ENCODE assay signal across 12 cellular contexts in the genomic region with DNA sequence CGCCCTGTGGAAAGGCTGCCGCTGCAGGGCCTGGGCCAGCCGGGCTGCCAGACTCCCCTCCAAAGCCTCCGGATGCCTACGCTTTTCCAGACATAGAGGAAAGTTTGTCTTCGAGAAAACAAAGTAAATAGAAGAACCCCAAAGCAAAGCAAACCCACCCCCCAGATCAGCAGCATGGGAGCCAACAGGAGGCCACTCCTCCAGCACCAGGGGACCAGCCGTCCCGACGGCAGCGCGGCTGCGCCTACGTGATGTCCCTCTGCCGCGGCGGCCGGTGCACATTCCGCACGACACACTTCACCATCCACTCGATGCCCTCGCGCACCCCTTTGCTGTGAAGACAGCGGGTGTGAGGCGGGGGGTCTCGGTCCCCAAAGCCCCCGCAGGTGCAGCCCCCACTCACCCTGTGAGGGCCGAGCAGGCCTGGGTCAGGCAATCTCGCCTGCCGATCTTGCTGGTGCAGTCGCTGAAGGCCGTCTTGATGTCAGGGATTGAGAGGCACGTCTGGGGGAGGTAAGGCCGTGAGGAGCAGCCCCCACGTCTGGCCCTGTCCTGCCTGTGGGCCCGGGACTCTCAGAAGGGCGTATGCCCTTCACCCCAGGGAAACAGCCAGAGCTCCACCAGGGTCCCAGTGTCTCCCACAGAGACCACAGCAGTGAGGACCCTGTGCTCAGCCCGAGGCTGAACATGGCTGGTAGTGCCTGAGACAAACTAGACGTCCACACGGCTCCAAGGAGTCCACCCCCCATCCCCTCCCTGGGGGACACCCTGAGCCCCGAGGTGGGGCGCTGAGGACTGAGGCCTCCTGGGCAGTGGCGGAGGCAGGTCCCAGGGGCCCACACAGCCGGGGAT. TPM values are rescaled to one million over a fixed set of nuclear protein-coding genes. Genes with fewer than 3 reads are reported as not detected.
DNase-seq lines count a peak whose midpoint lies in the region; ATAC-seq, FAIRE-seq and TF ChIP-seq lines count a peak whose summit lies in the region.
"Had no signal": no experiment of that assay in that cellular context is flagged by ENCODE, and none has a peak within 500 bp of the region (broad histone marks: within the 10 kb centered on the region; RNA-seq: fewer than 3 reads in every experiment).

No MANE protein-coding gene starts in this region.

- peaks cover 0 to 22% of the 10 kb centered on the region in 2 donors for H3K36me3 ChIP-seq in adrenal gland (replicated peaks in 1 of 2)
- H3K36me3 ChIP-seq in mesodermal cell (ENCODE audit: control insufficient read depth, insufficient read depth, low read length) = peaks cover 26% of the 10 kb centered on the region
- H3K36me3 ChIP-seq in effector memory CD4-positive, alpha-beta T cell (ENCODE audit: control insufficient read depth, insufficient read depth, low read length) = peaks cover 23% of the 10 kb centered on the region

- CTCF ChIA-PET in AG04450 (lab: Charles Lee) = no interaction called here

- H3K27ac ChIP-seq in AG04450 (ENCODE audit: low read depth, low read length) (peak overlapping the region; percentile 96), adrenal gland (peak overlapping the region in 2 of 5 donors; percentile 82 to 92), mesodermal cell (ENCODE audit: low read depth, low read length, severe bottlenecking) (peak overlapping the region; percentile 62)
- H3K27ac ChIP-seq in effector memory CD4-positive, alpha-beta T cell (ENCODE audit: insufficient read depth, low read length, poor library complexity, severe bottlenecking) = no peak overlapping the region

- intact Hi-C loops in adrenal gland (cut with DNase I) = loop anchor here in 1 of 2 donors (10.0 kb wide), 1 partner anchor 154 kb away; no protein-coding TSS in a partner anchor

- H3K4me1 ChIP-seq in adrenal gland (replicated peaks in 1 of 2) (peaks cover 27 to 38% of the 10 kb centered on the region in 2 donors), mesodermal cell (ENCODE audit: control insufficient read depth, insufficient read depth, low read length, poor library complexity, severe bottlenecking) (peaks cover 28% of the 10 kb centered on the region)
- peaks cover 36% of the 10 kb centered on the region for H3K4me1 ChIP-seq in effector memory CD4-positive, alpha-beta T cell (ENCODE audit: control insufficient read depth, insufficient read depth, low read length, poor library complexity, severe bottlenecking)

- TF ChIP-seq CTCF in AG04450 (IDR thresholded peaks at IDR 0.05; ENCODE audit: low read depth, low read length) = no peak
- TF ChIP-seq CTCF in adrenal gland (IDR thresholded peaks at IDR 0.05) = no peak

- ATAC-seq in HG03280 (IDR thresholded peaks at IDR 0.05; ENCODE audit: unreplicated experiment) (no peak), HG02571 (IDR thresholded peaks at IDR 0.05; ENCODE audit: unreplicated experiment) (no peak)

- TF ChIP-seq POLR2A in GM12892 (IDR thresholded peaks at IDR 0.05; ENCODE audit: low read depth, low read length) (no peak; the same call in 1 of the 2 replicates), adrenal gland (IDR thresholded peaks at IDR 0.05) (no peak)

- POLR2A ChIA-PET in AG04450 (lab: Yijun Ruan, JAX) = interaction anchor here (0.9 to 2.4 kb wide), 2 partner anchors 18 to 40 kb away, joined by 3 to 6 read pairs; no protein-coding TSS in a partner anchor

- 78 to 91% (median 82%) methylated on average over 24 to 43 of the region's 43 CpGs for WGBS in adrenal gland, 4 donors
- 95 to 97% methylated on average over 31 to 34 of the region's 43 CpGs for WGBS in mesodermal cell (ENCODE audit: insufficient coverage in 2 of 2), 2 experiments

- H3K9me3 ChIP-seq in AG04450 (ENCODE audit: control insufficient read depth, insufficient read depth, low read length) (no peaks in the 10 kb centered on the region; the same call in 1 of the 2 replicates), adrenal gland (replicated peaks in 1 of 3) (no peaks in the 10 kb centered on the region), mesodermal cell (ENCODE audit: control insufficient read depth, low read length) (no peaks in the 10 kb centered on the region)
- H3K9me3 ChIP-seq in effector memory CD4-positive, alpha-beta T cell (ENCODE audit: control insufficient read depth, low read length) = no peaks in the 10 kb centered on the region
- H3K9me3 ChIP-seq: upper lobe of left lung had no signal

- no peak for FAIRE-seq in GM12892 (lab: Jason Lieb, UNC)
- FAIRE-seq in RCC 7860 (lab: Jason Lieb, UNC) = no peak
- FAIRE-seq: bronchial epithelial cell had no signal

- no peak for DNase-seq in AG04450 (ENCODE audit: low read depth, low spot score)
- DNase-seq in GM12892 (ENCODE audit: insufficient read length) = peak; percentile 18
- DNase-seq in adrenal gland = peak in 4 of 7 donors; percentile 23 to 55 (median 28)
- no peak for DNase-seq in effector memory CD4-positive, alpha-beta T cell
- DNase-seq in RCC 7860 (ENCODE audit: low spot score) = no peak
- DNase-seq: kidney glomerular epithelial cell, NCI-H748 treated with DMSO at 0.1 percent for 48 hours had no signal

- H3K27me3 ChIP-seq in AG04450 (ENCODE audit: control insufficient read depth, insufficient read depth, low read length) = no peaks in the 10 kb centered on the region
- H3K27me3 ChIP-seq in adrenal gland = no peaks in the 10 kb centered on the region
- no peaks in the 10 kb centered on the region for H3K27me3 ChIP-seq in effector memory CD4-positive, alpha-beta T cell (replicated peaks; ENCODE audit: control insufficient read depth, insufficient read depth, low read length, poor library complexity, severe bottlenecking)
- H3K27me3 ChIP-seq: upper lobe of left lung had no signal

- H3K4me3 ChIP-seq in AG04450 (ENCODE audit: low read depth, low read length) (no peak overlapping the region), adrenal gland (no peak overlapping the region), mesodermal cell (ENCODE audit: extremely low read depth, insufficient read depth, low read length, poor library complexity, severe bottlenecking) (no peak overlapping the region)
- no peak overlapping the region for H3K4me3 ChIP-seq in effector memory CD4-positive, alpha-beta T cell (ENCODE audit: insufficient read depth, low read depth, low read length, poor library complexity, severe bottlenecking)
- H3K4me3 ChIP-seq: upper lobe of left lung had no signal

RNA-seq across cellular contexts. Expression of gene TNFRSF6B, which starts 4.0 kb away (rescaled TPM):
- polyA plus RNA-seq in AG04450 (2011; rRNA removed) (2.5 and 5.2 TPM in 2 replicates), adrenal gland (10 to 100 TPM in 2 of 3 donors, not detected in 1; 36.1 to 43.3 TPM)
- 0.74 and 1.2 TPM in 2 replicates for polyA minus RNA-seq in AG04450 (2011; rRNA and poly(A)+ RNA removed)
- polyA plus RNA-seq in GM12892 (2012; ENCODE audit: missing spikeins) = not detected
- 1 to 10 TPM in 5 of 8 donors, under 1 TPM in 1, not detected in 2; 0.78 to 6.7 (median 2.6) TPM for total RNA-seq in adrenal gland
- 1.4 TPM for polyA plus RNA-seq in mesodermal cell (2013, experiment 1 of 2)
- 1.6 TPM for polyA plus RNA-seq in mesodermal cell (2013, experiment 2 of 2)

RNA-seq across cellular contexts. Expression of gene ARFRP1, which starts 7.4 kb away (rescaled TPM):
- 21.4 and 23.8 TPM in 2 replicates for polyA plus RNA-seq in AG04450 (2011; rRNA removed)
- 21.6 and 22.1 TPM in 2 replicates for polyA minus RNA-seq in AG04450 (2011; rRNA and poly(A)+ RNA removed)
- 14.8 TPM for polyA plus RNA-seq in GM12892 (2012; ENCODE audit: missing spikeins)
- 10 to 100 TPM; 31.7 to 63.8 (median 42.2) TPM for total RNA-seq in adrenal gland
- 10 to 100 TPM; 18.8 to 75.9 (median 52.2) TPM for polyA plus RNA-seq in adrenal gland
- 15.0 TPM for polyA plus RNA-seq in mesodermal cell (2013, experiment 1 of 2)
- polyA plus RNA-seq in mesodermal cell (2013, experiment 2 of 2) = 14.0 TPM

RNA-seq across cellular contexts. Expression of gene ZGPAT, which starts 7.4 kb away (rescaled TPM):
- polyA plus RNA-seq in AG04450 (2011; rRNA removed) (8.7 and 10.6 TPM in 2 replicates), adrenal gland (100 to 1,000 TPM in 1 of 3 donors, 10 to 100 TPM in 1, 1 to 10 TPM in 1; 4.4 to 120 (median 61.7) TPM)
- polyA minus RNA-seq in AG04450 (2011; rRNA and poly(A)+ RNA removed) = 8.0 and 13.3 TPM in 2 replicates
- polyA plus RNA-seq in GM12892 (2012; ENCODE audit: missing spikeins) = 8.6 TPM
- 10 to 100 TPM; 25.8 to 56.2 (median 35.3) TPM for total RNA-seq in adrenal gland
- polyA plus RNA-seq in mesodermal cell (2013, experiment 1 of 2) = 19.6 TPM
- 16.6 TPM for polyA plus RNA-seq in mesodermal cell (2013, experiment 2 of 2)

RNA-seq across cellular contexts. Expression of gene LIME1, which starts 36.0 kb away (rescaled TPM):
- polyA plus RNA-seq in AG04450 (2011; rRNA removed) (1.5 and 1.8 TPM in 2 replicates), adrenal gland (100 to 1,000 TPM in 1 of 3 donors, 10 to 100 TPM in 1, under 1 TPM in 1; 0.22 to 103 (median 45.0) TPM)
- polyA minus RNA-seq in AG04450 (2011; rRNA and poly(A)+ RNA removed) = 0.35 TPM in 1 of 2 replicates, not detected in the other
- 0.47 TPM for polyA plus RNA-seq in GM12892 (2012; ENCODE audit: missing spikeins)
- total RNA-seq in adrenal gland = 10 to 100 TPM in 4 of 8 donors, 1 to 10 TPM in 4; 1.6 to 32.2 (median 8.4) TPM
- 9.3 TPM for polyA plus RNA-seq in mesodermal cell (2013, experiment 1 of 2)
- polyA plus RNA-seq in mesodermal cell (2013, experiment 2 of 2) = 4.8 TPM

RNA-seq across cellular contexts. Expression of gene SLC2A4RG, which starts 39.2 kb away (rescaled TPM):
- polyA plus RNA-seq in AG04450 (2011; rRNA removed) (26.0 and 27.6 TPM in 2 replicates), adrenal gland (100 to 1,000 TPM in 2 of 3 donors, 1 to 10 TPM in 1; 7.9 to 210 (median 150) TPM)
- 11.8 and 21.7 TPM in 2 replicates for polyA minus RNA-seq in AG04450 (2011; rRNA and poly(A)+ RNA removed)
- polyA plus RNA-seq in GM12892 (2012; ENCODE audit: missing spikeins) = 8.6 TPM
- total RNA-seq in adrenal gland = 100 to 1,000 TPM in 1 of 8 donors, 10 to 100 TPM in 7; 28.4 to 122 (median 47.9) TPM
- polyA plus RNA-seq in mesodermal cell (2013, experiment 1 of 2) = 64.5 TPM
- 54.6 TPM for polyA plus RNA-seq in mesodermal cell (2013, experiment 2 of 2)

Comparison
In these comparisons a context has a peak if more than half of its experiments do, and no peak if none do; other contexts are left out.
1. DNase-seq: peak in GM12892 (single experiment) and adrenal gland (4 of 7); none in AG04450 (single experiment), effector memory CD4-positive, alpha-beta T cell (0 of 3) and RCC 7860 (single experiment).